In the genomic region with DNA sequence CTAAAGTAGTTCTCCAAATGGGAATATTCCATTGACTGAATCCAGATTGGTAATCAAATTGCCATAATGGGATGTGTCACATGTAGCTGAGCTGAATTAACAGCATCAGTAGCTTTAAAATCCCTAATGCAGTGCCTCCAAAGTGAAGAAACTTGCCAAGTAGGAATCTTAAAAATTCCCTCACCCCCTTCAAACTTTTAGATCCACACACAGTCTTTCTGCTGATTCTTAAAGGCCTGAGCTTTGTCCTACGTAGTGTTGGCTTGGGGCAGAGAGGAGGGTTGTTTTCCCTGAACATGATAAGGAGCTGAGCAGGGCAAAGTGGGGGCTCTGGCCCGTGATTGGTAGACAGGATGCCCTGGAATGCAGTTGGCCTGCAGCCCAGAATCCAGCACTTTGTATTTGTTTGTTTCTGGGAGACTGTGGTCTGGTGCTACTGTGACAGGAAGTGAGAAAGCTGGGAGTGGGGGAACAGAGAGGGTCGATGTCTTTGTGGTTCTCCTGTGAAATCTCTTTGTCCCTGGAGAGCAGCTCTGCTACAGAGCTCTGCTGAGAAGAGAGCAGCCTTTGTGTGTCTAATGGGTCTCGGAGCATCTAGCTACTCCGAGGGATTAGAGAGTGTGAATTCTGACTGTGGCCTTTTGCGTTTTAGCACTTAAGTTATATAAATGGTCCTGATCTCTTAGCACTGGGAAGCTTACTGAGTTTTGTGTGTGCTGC, we compare ENCODE assay signal across 8 cellular contexts. TPM values are rescaled to one million over a fixed set of nuclear protein-coding genes. Genes with fewer than 3 reads are reported as not detected.
DNase-seq lines count a peak whose midpoint lies in the region; ATAC-seq, FAIRE-seq and TF ChIP-seq lines count a peak whose summit lies in the region.

No MANE protein-coding gene starts in this region.

- TF ChIP-seq POLR2A in GM12892 (IDR thresholded peaks at IDR 0.05; ENCODE audit: low read depth, low read length): no peak

- H3K27ac ChIP-seq in layer of hippocampus (ENCODE audit: low read depth, low read length): peak overlapping the region; percentile 87

- no peak for TF ChIP-seq CTCF in choroid plexus epithelial cell (conservative IDR thresholded peaks at IDR 0.05; ENCODE audit: low read depth, low read length)

- peak; percentile 98 for DNase-seq in Daoy (ENCODE audit: low read depth)
- peak; percentile 77 for DNase-seq in NCI-H2196 (lab: John Stamatoyannopoulos, UW; ENCODE audit: unreplicated experiment)
- DNase-seq in choroid plexus epithelial cell (ENCODE audit: low read depth): peak; percentile 99
- DNase-seq in stromal cell of bone marrow (ENCODE audit: low read depth): peak; percentile 94
- DNase-seq in GM12892 (ENCODE audit: insufficient read length): no peak

- ATAC-seq in HG02763 (IDR thresholded peaks at IDR 0.05; ENCODE audit: unreplicated experiment) (no peak), HG02759 (IDR thresholded peaks at IDR 0.05; ENCODE audit: unreplicated experiment) (no peak)

- H3K27me3 ChIP-seq in layer of hippocampus (ENCODE audit: control insufficient read depth, insufficient read depth, low read length): no peaks in the 10 kb centered on the region

- FAIRE-seq in GM12892 (lab: Jason Lieb, UNC): no peak

- H3K4me3 ChIP-seq in choroid plexus epithelial cell (ENCODE audit: low read depth, low read length): peak overlapping the region; percentile 7

RNA-seq across cellular contexts. Expression of gene CTNND1, which starts 16.9 kb away (rescaled TPM):
- total RNA-seq in Daoy (2014; rRNA removed; shearing (Covaris generic)): 75.8 and 78.8 TPM in 2 replicates
- polyA plus RNA-seq in GM12892 (2012; ENCODE audit: missing spikeins): 17.7 TPM

RNA-seq across cellular contexts. Expression of gene BTBD18, which starts 26.9 kb away (rescaled TPM):
- total RNA-seq in Daoy (2014; rRNA removed; shearing (Covaris generic)): not detected in 2 replicates
- polyA plus RNA-seq in GM12892 (2012; ENCODE audit: missing spikeins): 1.0 TPM

RNA-seq across cellular contexts. Expression of gene SELENOH, which starts 37.2 kb away (rescaled TPM):
- 220 and 290 TPM in 2 replicates for total RNA-seq in Daoy (2014; rRNA removed; shearing (Covaris generic))
- polyA plus RNA-seq in GM12892 (2012; ENCODE audit: missing spikeins): 135 TPM
